ENCODE assay signal across 10 cellular contexts in the genomic region with DNA sequence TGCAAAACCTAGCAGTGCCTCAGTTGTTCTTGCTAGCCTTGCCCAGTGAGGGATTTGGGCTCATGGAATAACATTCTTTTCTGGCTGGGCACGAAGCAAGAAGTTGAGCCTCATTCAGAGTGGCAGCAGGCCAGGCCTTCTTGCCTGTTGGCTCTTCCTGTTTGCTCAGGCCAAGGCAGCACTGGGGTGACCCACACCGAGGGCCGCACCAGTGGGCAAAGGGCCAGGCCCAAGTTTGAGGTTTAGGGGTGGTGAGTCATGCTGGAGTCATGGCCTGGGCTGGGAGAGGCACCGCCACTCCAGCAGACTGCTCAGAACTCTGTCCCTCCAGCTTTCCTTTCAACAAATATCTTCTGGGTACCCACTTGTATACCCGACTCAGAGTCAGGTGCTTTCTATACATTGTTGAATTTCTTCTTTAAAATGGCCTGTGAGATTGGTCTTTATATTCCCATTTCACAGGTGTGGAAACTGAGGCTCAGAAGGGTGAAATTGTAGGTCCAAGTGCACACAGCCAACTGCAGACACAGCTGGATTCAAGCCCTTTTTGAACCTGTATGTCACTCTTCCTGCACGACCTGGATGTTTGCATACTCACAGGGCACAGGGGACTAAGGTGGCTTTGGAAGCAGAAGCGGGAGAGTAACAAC.
A peak's percentile ranks its signal among the peaks of the same experiment; 100 is the strongest.
DNase-seq lines count a peak whose midpoint lies in the region; ATAC-seq and TF ChIP-seq lines count a peak whose summit lies in the region.
"Had no signal": no experiment of that assay in that cellular context is flagged by ENCODE, and none has a peak within 500 bp of the region (broad histone marks: within the 10 kb centered on the region; RNA-seq: fewer than 3 reads in every experiment).

No MANE protein-coding gene starts in this region.

- ATAC-seq in upper lobe of right lung = peak; percentile 94
- ATAC-seq in GM21576 (IDR thresholded peaks at IDR 0.05; ENCODE audit: unreplicated experiment) = no peak
- no peak for ATAC-seq in GM18870 (IDR thresholded peaks at IDR 0.05; ENCODE audit: unreplicated experiment)
- ATAC-seq: activated T-cell treated with anti-CD3 and anti-CD28 coated beads, Interleukin-2, amount 50 U/mL, for 72 hours had no signal

- intact Hi-C loops in upper lobe of right lung (cut with DNase I) = no loop called here

- TF ChIP-seq CTCF in right atrium auricular region (IDR thresholded peaks at IDR 0.05) (no peak), upper lobe of right lung (IDR thresholded peaks at IDR 0.05) (no peak)

- H3K27ac ChIP-seq in right atrium auricular region (no peak overlapping the region), upper lobe of right lung (no peak overlapping the region)
- H3K27ac ChIP-seq: 22Rv1 had no signal

- no peak overlapping the region for H3K4me3 ChIP-seq in right atrium auricular region
- H3K4me3 ChIP-seq in upper lobe of right lung = no peak overlapping the region

- H3K4me1 ChIP-seq in right atrium auricular region = no peaks in the 10 kb centered on the region
- H3K4me1 ChIP-seq in upper lobe of right lung = no peaks in the 10 kb centered on the region

- H3K9me3 ChIP-seq in right atrium auricular region (peaks cover 0 to 14% of the 10 kb centered on the region in 2 donors), upper lobe of right lung (no peaks in the 10 kb centered on the region)

- H3K36me3 ChIP-seq in right atrium auricular region = no peaks in the 10 kb centered on the region
- no peaks in the 10 kb centered on the region for H3K36me3 ChIP-seq in upper lobe of right lung

- DNase-seq in DMS 273 (lab: John Stamatoyannopoulos, UW; ENCODE audit: unreplicated experiment) (peak; percentile 8), DMS 273 treated with DMSO at 0.1 percent for 48 hours (lab: John Stamatoyannopoulos, UW) (no peak), amniotic stem cell (lab: John Stamatoyannopoulos, UW) (peak; percentile 55), right atrium auricular region (ENCODE audit: low spot score) (peak; percentile 63), upper lobe of right lung (peak; percentile 88)
- no peak for DNase-seq in activated CD4-positive, CD25-positive, alpha-beta regulatory T cell treated with anti-CD3 and anti-CD28 coated beads, Interleukin-2, amount 50 U/mL, for 72 hours
- DNase-seq: activated T-cell treated with anti-CD3 and anti-CD28 coated beads, Interleukin-2, amount 50 U/mL, for 72 hours had no signal

- H3K27me3 ChIP-seq in right atrium auricular region = no peaks in the 10 kb centered on the region
- H3K27me3 ChIP-seq in upper lobe of right lung = no peaks in the 10 kb centered on the region

Comparison
In these comparisons a context has a peak if more than half of its experiments do, and no peak if none do; other contexts are left out.
1. DNase-seq: peak in DMS 273 (single experiment), amniotic stem cell (single experiment), right atrium auricular region (single experiment) and upper lobe of right lung (single experiment); none in DMS 273 treated with DMSO at 0.1 percent for 48 hours (single experiment) and activated CD4-positive, CD25-positive, alpha-beta regulatory T cell treated with anti-CD3 and anti-CD28 coated beads, Interleukin-2, amount 50 U/mL, for 72 hours (single experiment).